1 cellular context compared by ENCODE assay signal in the genomic region with DNA sequence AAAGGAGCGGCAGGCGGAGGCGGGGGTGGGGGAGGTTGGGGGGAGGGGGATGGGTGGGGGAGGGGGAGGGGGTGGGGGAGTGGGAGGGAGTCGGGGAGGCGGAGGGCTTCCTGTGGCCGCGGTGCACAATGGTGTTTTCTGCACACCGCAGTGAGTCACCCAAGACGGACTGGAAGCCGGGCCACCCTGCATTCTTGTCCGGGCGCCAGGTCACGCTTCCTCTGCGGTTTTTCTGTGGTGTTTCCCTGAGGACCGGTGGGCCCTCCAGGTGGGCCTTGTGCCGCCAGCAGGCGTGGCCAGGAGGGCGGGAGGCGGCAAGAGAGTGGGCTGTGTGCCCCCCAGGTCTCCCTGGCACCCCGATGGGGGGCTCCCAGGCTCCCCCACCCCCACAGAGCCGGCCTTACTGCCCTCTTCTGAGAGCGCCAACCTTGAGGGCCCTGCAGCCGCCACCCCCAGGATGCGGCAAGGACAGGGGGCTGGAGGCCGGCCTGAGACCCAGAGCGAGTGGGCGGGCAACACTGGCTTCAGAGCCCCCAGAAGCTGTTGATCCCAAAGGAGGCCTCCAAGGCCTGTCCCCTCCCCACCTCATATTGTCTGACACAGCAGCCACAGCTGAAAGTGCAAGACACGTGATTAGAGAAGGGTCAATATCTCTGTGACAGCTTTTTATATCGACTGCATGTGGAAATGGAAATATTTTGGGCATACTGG.
TF ChIP-seq lines count a peak whose summit lies in the region.

No MANE protein-coding gene starts in this region.

TF ChIP-seq in WTC11, 78 proteins besides CTCF, POLR2A, EP300 and RAD21 (continued from another document):
- TF ChIP-seq SP1 (CRISPR knock-in tag; conservative IDR thresholded peaks at IDR 0.05) (no peak), GABPB1 (CRISPR knock-in tag; IDR thresholded peaks at IDR 0.05) (no peak), CBFB (CRISPR knock-in tag; IDR thresholded peaks at IDR 0.05; ENCODE audit: low read depth) (no peak)
- TF ChIP-seq, protein P1, sequence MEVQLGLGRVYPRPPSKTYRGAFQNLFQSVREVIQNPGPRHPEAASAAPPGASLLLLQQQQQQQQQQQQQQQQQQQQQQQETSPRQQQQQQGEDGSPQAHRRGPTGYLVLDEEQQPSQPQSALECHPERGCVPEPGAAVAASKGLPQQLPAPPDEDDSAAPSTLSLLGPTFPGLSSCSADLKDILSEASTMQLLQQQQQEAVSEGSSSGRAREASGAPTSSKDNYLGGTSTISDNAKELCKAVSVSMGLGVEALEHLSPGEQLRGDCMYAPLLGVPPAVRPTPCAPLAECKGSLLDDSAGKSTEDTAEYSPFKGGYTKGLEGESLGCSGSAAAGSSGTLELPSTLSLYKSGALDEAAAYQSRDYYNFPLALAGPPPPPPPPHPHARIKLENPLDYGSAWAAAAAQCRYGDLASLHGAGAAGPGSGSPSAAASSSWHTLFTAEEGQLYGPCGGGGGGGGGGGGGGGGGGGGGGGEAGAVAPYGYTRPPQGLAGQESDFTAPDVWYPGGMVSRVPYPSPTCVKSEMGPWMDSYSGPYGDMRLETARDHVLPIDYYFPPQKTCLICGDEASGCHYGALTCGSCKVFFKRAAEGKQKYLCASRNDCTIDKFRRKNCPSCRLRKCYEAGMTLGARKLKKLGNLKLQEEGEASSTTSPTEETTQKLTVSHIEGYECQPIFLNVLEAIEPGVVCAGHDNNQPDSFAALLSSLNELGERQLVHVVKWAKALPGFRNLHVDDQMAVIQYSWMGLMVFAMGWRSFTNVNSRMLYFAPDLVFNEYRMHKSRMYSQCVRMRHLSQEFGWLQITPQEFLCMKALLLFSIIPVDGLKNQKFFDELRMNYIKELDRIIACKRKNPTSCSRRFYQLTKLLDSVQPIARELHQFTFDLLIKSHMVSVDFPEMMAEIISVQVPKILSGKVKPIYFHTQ (CRISPR knock-in tag; IDR thresholded peaks at IDR 0.05), result no peak
